Comparison of ENCODE assay signal across 18 cellular contexts in the genomic region with DNA sequence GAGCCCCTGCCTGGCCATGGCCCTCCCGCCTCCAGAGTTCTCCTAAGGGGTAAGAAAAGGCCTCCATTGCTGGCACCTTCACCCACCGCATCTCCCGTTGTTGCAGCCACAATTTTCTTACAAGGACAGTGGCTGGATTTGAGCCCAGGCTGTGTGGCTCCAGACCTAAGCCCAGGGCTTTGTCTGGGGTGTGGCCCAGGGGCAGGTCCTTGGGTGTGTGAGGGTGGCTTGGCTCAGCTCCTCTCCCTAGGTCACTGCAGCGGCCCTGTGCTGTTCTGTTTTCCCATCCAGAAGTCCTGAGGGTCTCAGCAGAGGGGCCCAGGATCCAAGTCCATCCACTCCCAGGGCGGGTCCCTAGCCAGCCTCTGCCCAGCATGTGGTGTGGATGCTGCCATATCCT.
A peak's percentile ranks its signal among the peaks of the same experiment; 100 is the strongest.
DNase-seq lines count a peak whose midpoint lies in the region; ATAC-seq and TF ChIP-seq lines count a peak whose summit lies in the region.
"Had no signal": no experiment of that assay in that cellular context is flagged by ENCODE, and none has a peak within 500 bp of the region (broad histone marks: within the 10 kb centered on the region; RNA-seq: fewer than 3 reads in every experiment).

No MANE protein-coding gene starts in this region.

- H2BK120ac ChIP-seq in neuronal stem cell (ENCODE audit: low read depth, low read length) = no peak overlapping the region

- H3K4me3 ChIP-seq in BLaER1 treated with 17β-estradiol and CSF1 and Interleukin-3, amounts not matched to agents 10 nM and 100 nM = no peak overlapping the region
- H3K4me3 ChIP-seq in esophagus squamous epithelium (peak overlapping the region in 1 of 4 donors; percentile 29), neuronal stem cell (ENCODE audit: low read length in 2 of 2) (no peak overlapping the region)
- H3K4me3 ChIP-seq: GM23248, HAP-1, K562 had no signal

- H2BK12ac ChIP-seq in neuronal stem cell (ENCODE audit: low read length) = no peak overlapping the region

- H3K4ac ChIP-seq in neuronal stem cell (ENCODE audit: low read length) = no peak overlapping the region

- no peak overlapping the region for H4K8ac ChIP-seq in neuronal stem cell (ENCODE audit: low read depth, low read length)

- H4K20me1 ChIP-seq in BLaER1 treated with 17β-estradiol and CSF1 and Interleukin-3, amounts not matched to agents 10 nM and 100 nM = no peaks in the 10 kb centered on the region

- H3K27ac ChIP-seq in BLaER1 treated with 17β-estradiol and CSF1 and Interleukin-3, amounts not matched to agents 10 nM and 100 nM = no peak overlapping the region
- peak overlapping the region; percentile 11; the same call in 1 of the 2 replicates for H3K27ac ChIP-seq in RWPE1
- H3K27ac ChIP-seq in esophagus squamous epithelium = peak overlapping the region in 3 of 4 donors; percentile 22 to 79 (median 79)
- no peak overlapping the region for H3K27ac ChIP-seq in neuronal stem cell (replicated peaks; ENCODE audit: low read length)
- H3K27ac ChIP-seq: GM23248 had no signal

- intact Hi-C loops in esophagus squamous epithelium (cut with DNase I) = no loop called here

- H2BK15ac ChIP-seq in neuronal stem cell (ENCODE audit: low read length) = peak overlapping the region; percentile 7

- H4K91ac ChIP-seq in neuronal stem cell (ENCODE audit: low read depth, low read length, poor library complexity) = no peak overlapping the region

- no peak overlapping the region for H3K14ac ChIP-seq in neuronal stem cell (ENCODE audit: low read length)

- H3K4me1 ChIP-seq in BLaER1 treated with 17β-estradiol and CSF1 and Interleukin-3, amounts not matched to agents 10 nM and 100 nM = peaks cover 0 to 57% (median 45%) of the 10 kb centered on the region in 10 experiments; a peak in 15 of 20 replicates
- H3K4me1 ChIP-seq in esophagus squamous epithelium (peaks cover 23 to 100% (median 35%) of the 10 kb centered on the region in 3 donors), neuronal stem cell (ENCODE audit: control insufficient read depth in 2 of 2, insufficient read depth in 1 of 2, low read depth in 1 of 2, low read length in 2 of 2) (peaks cover 4 to 10% of the 10 kb centered on the region in 2 donors)

- H3K9me3 ChIP-seq in BLaER1 treated with 17β-estradiol and CSF1 and Interleukin-3, amounts not matched to agents 10 nM and 100 nM (replicated peaks in 1 of 11) = peaks cover 0 to 11% (median 4%) of the 10 kb centered on the region in 11 experiments; a peak in 17 of 22 replicates
- H3K9me3 ChIP-seq in esophagus squamous epithelium (no peaks in the 10 kb centered on the region), neuronal stem cell (replicated peaks in 1 of 2; ENCODE audit: control insufficient read depth in 2 of 2, insufficient read depth in 1 of 2, low read depth in 1 of 2, low read length in 2 of 2) (peaks cover 0 to 3% of the 10 kb centered on the region in 2 donors)
- H3K9me3 ChIP-seq: BE2C, HAP-1 had no signal

- no peaks in the 10 kb centered on the region for H3K27me3 ChIP-seq in BLaER1 treated with 17β-estradiol and CSF1 and Interleukin-3, amounts not matched to agents 10 nM and 100 nM
- H3K27me3 ChIP-seq in esophagus squamous epithelium (no peaks in the 10 kb centered on the region), neuronal stem cell (ENCODE audit: control insufficient read depth in 3 of 3, insufficient read depth in 3 of 3, low read depth in 1 of 3, low read length in 3 of 3) (peaks cover 0 to 6% (median 0%) of the 10 kb centered on the region in 3 experiments)
- H3K27me3 ChIP-seq: BE2C had no signal

- no peak for ATAC-seq in GM21528 (IDR thresholded peaks at IDR 0.05; ENCODE audit: low FRiP score, unreplicated experiment)
- ATAC-seq in GM21825 (IDR thresholded peaks at IDR 0.05; ENCODE audit: unreplicated experiment) = no peak
- ATAC-seq: K562 had no signal

- no peak overlapping the region for H2AK5ac ChIP-seq in neuronal stem cell (ENCODE audit: low read depth, low read length)

- no peaks in the 10 kb centered on the region for H3K36me3 ChIP-seq in BLaER1 treated with 17β-estradiol and CSF1 and Interleukin-3, amounts not matched to agents 10 nM and 100 nM
- no peaks in the 10 kb centered on the region for H3K36me3 ChIP-seq in esophagus squamous epithelium
- no peaks in the 10 kb centered on the region for H3K36me3 ChIP-seq in neuronal stem cell (replicated peaks in 1 of 2; ENCODE audit: control insufficient read depth in 2 of 2, insufficient read depth in 2 of 2, low read length in 2 of 2)
- H3K36me3 ChIP-seq: BE2C, HAP-1 had no signal

- H2AFZ ChIP-seq in neuronal stem cell (ENCODE audit: low read length) = no peak overlapping the region
- H2AFZ ChIP-seq: GM23248 had no signal

- TF ChIP-seq CTCF in RWPE1 (conservative IDR thresholded peaks at IDR 0.05; ENCODE audit: low read depth) = no peak
- TF ChIP-seq CTCF in esophagus squamous epithelium (IDR thresholded peaks at IDR 0.05) = no peak

- H2BK5ac ChIP-seq in neuronal stem cell (ENCODE audit: low read length) = no peak overlapping the region

- no peak for TF ChIP-seq POLR2A in esophagus squamous epithelium (IDR thresholded peaks at IDR 0.05)

- DNase-seq in RWPE1 (ENCODE audit: low spot score) = no peak
- DNase-seq in esophagus squamous epithelium (lab: John Stamatoyannopoulos, UW) = no peak
- no peak for DNase-seq in neuronal stem cell (ENCODE audit: low spot score)
- DNase-seq in C1 segment of cervical spinal cord (lab: John Stamatoyannopoulos, UW) = no peak
- no peak for DNase-seq in DMS79 treated with DMSO at 0.1 percent for 48 hours (lab: John Stamatoyannopoulos, UW)
- DNase-seq: ACHN; CD8-positive, alpha-beta memory T cell; COR-L47; GF-D8; GM23248; HFFc6; IMR-90 had no signal

- H3K79me1 ChIP-seq in neuronal stem cell (ENCODE audit: low read depth, low read length) = no peaks in the 10 kb centered on the region

- H3K18ac ChIP-seq in neuronal stem cell (ENCODE audit: low read length) = peak overlapping the region; percentile 44

- WGBS in esophagus squamous epithelium, 2 donors = 60 to 67% methylated on average over 1 to 2 of the region's 5 CpGs
- no CpG with 5 or more reads among the region's 5 CpGs for WGBS in neuronal stem cell (ENCODE audit: extremely low coverage in 2 of 2, insufficient read length in 2 of 2, insufficient replicate concordance in 1 of 2), 2 donors

- H3K23ac ChIP-seq in neuronal stem cell (ENCODE audit: low read depth, low read length, poor library complexity) = no peak overlapping the region

- POLR2A ChIA-PET in RWPE1 (lab: Yijun Ruan, JAX; ENCODE audit: low non-redundant PET) = no interaction called here

- H3K4me2 ChIP-seq in BLaER1 treated with 17β-estradiol and CSF1 and Interleukin-3, amounts not matched to agents 10 nM and 100 nM = peak overlapping the region in 8 of 11 experiments; percentile 18 to 46 (median 38); a peak in 12 of 22 replicates
- no peak overlapping the region for H3K4me2 ChIP-seq in neuronal stem cell (ENCODE audit: insufficient read depth, low read length, poor library complexity, severe bottlenecking)

- 0 out of 22 replicates have a peak overlapping the region, but pooled peaks of 1 of the 11 experiments have one; percentile 1 for H3K9ac ChIP-seq in BLaER1 treated with 17β-estradiol and CSF1 and Interleukin-3, amounts not matched to agents 10 nM and 100 nM
- no peak overlapping the region for H3K9ac ChIP-seq in neuronal stem cell (ENCODE audit: low read depth, low read length, poor library complexity)
- H3K9ac ChIP-seq: GM23248 had no signal

- CTCF ChIA-PET in RWPE1 (lab: Yijun Ruan, JAX) = interaction anchor here (0.6 kb wide), 1 partner anchor 427 kb away, joined by 3 read pairs; no protein-coding TSS in a partner anchor

Comparison
In these comparisons a context has a peak if more than half of its experiments do, and no peak if none do; other contexts are left out.
1. H3K27ac ChIP-seq: peak in RWPE1 (single experiment) and esophagus squamous epithelium (3 of 4); none in BLaER1 treated with 17β-estradiol and CSF1 and Interleukin-3, amounts not matched to agents 10 nM and 100 nM (0 of 11) and neuronal stem cell (single experiment).